Comparison of ENCODE assay signal across 10 cellular contexts in the genomic region with DNA sequence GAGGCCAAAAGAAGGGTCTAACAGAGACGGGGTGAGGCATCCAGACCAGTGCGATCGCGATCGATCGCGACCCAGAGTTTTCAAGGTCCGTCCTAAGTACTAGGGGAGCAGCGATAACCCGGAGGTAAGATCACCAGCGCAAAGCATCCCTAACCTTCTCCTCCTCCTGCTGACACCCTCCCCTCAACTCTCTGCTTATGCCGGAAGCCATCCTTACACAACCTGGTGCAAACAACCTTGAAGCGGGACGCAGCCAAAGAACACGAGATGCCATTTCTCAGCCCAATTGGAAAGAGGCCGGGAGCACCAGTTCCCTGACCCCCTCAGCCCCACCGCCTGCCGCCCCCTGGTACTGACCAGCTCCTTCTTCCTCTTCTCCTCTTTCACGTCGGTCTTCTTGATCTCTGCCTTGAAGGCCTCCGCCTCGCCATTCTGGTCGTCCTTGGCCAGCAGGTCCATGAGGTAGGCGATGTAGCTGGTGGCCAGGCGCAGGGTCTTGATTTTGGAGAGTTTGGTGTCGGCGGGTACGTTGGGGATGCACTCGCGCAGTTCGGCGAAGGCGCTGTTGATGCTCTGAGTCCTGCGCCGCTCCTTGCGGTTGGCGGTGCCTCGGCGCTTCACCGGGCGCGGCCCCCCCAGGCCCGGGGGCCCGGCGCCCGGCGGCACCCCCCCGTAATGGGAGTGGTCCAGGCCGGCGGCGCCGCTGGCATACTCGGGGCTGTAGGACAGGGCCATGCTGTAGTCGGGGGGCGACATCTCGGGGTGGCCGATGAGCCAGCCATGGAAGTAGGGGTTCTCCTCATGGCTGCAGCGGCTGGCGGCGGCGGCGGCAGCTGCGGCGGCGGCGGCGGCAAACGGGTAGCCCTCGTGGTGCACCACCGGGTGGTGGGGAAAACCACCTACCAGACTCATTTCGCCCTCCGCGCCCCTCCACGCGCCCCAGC. TPM values are rescaled to one million over a fixed set of nuclear protein-coding genes. Genes with fewer than 3 reads are reported as not detected.
DNase-seq lines count a peak whose midpoint lies in the region; ATAC-seq and TF ChIP-seq lines count a peak whose summit lies in the region.
"Had no signal": no experiment of that assay in that cellular context is flagged by ENCODE, and none has a peak within 500 bp of the region (broad histone marks: within the 10 kb centered on the region; RNA-seq: fewer than 3 reads in every experiment).

No MANE protein-coding gene starts in this region.

- no peak overlapping the region; the same call in 1 of the 2 replicates for H3K56ac ChIP-seq in IMR-90 (ENCODE audit: extremely low read depth, insufficient read depth, low read length)

- no peak overlapping the region for H4K91ac ChIP-seq in IMR-90 (ENCODE audit: insufficient read depth, low read depth, low read length)

- H3K36me3 ChIP-seq in BE2C (peaks cover 94% of the 10 kb centered on the region), IMR-90 (ENCODE audit: control insufficient read depth, insufficient read depth, low read length) (no peaks in the 10 kb centered on the region), OCI-LY7 (ENCODE audit: insufficient read depth, low read length) (no peaks in the 10 kb centered on the region)
- no peaks in the 10 kb centered on the region for H3K36me3 ChIP-seq in effector memory CD4-positive, alpha-beta T cell (ENCODE audit: control insufficient read depth, insufficient read depth, low read length)

- peak overlapping the region; percentile 99 for H3K4me3 ChIP-seq in BE2C (ENCODE audit: low read depth, low read length)
- peak overlapping the region; percentile 21; the same call in 1 of the 2 replicates for H3K4me3 ChIP-seq in IMR-90 (ENCODE audit: insufficient read depth, low read depth, low read length)
- peak overlapping the region; percentile 87 for H3K4me3 ChIP-seq in coronary artery
- H3K4me3 ChIP-seq in OCI-LY7 (ENCODE audit: low read depth, low read length, poor library complexity, severe bottlenecking): no peak overlapping the region
- H3K4me3 ChIP-seq in effector memory CD4-positive, alpha-beta T cell (ENCODE audit: insufficient read depth, low read depth, low read length, poor library complexity, severe bottlenecking): no peak overlapping the region
- H3K4me3 ChIP-seq: GM12878 had no signal

- no peak overlapping the region for H2AK5ac ChIP-seq in IMR-90 (ENCODE audit: low read depth, low read length)

- H3K4me1 ChIP-seq in BE2C (no peaks in the 10 kb centered on the region), IMR-90 (ENCODE audit: control insufficient read depth, insufficient read depth, low read length) (no peaks in the 10 kb centered on the region), OCI-LY7 (ENCODE audit: insufficient read depth, low read length, poor library complexity, severe bottlenecking) (no peaks in the 10 kb centered on the region)
- peaks cover 21% of the 10 kb centered on the region for H3K4me1 ChIP-seq in effector memory CD4-positive, alpha-beta T cell (ENCODE audit: control insufficient read depth, insufficient read depth, low read length, poor library complexity, severe bottlenecking)

- H2AFZ ChIP-seq in IMR-90 (replicated peaks; ENCODE audit: low read length, poor library complexity) (peak overlapping the region; percentile 57), OCI-LY7 (ENCODE audit: low read length) (no peak overlapping the region)

- H3K14ac ChIP-seq in IMR-90 (replicated peaks; ENCODE audit: low read depth, low read length): no peak overlapping the region

- CTCF ChIA-PET in IMR-90 (lab: Yijun Ruan, JAX): interaction anchor here (0.5 to 1.4 kb wide), 2 partner anchors 299 to 816 kb away, joined by 3 read pairs; no protein-coding TSS in a partner anchor
- CTCF ChIA-PET in OCI-LY7 (lab: Charles Lee; ENCODE audit: unreplicated experiment): no interaction called here

- peaks cover 3% of the 10 kb centered on the region for H3K9me3 Mint-ChIP-seq in nephron progenitor cell

- H3K4me3 Mint-ChIP-seq in nephron progenitor cell: peak overlapping the region; percentile 59

- H3K9ac ChIP-seq in IMR-90 (ENCODE audit: low read depth, low read length): no peak overlapping the region

- no peak overlapping the region for H2BK120ac ChIP-seq in IMR-90 (ENCODE audit: low read depth, low read length)

- TF ChIP-seq CTCF in BE2C (IDR thresholded peaks at IDR 0.05; ENCODE audit: low read depth, low read length): no peak
- TF ChIP-seq CTCF in IMR-90 (conservative IDR thresholded peaks at IDR 0.05; ENCODE audit: low read depth, low read length): no peak
- no peak for TF ChIP-seq CTCF in coronary artery (IDR thresholded peaks at IDR 0.05)
- no peak for TF ChIP-seq CTCF in nephron progenitor cell (IDR thresholded peaks at IDR 0.05)
- no peak for TF ChIP-seq CTCF in OCI-LY7 (conservative IDR thresholded peaks at IDR 0.05; ENCODE audit: low read length)

- H3K27ac ChIP-seq in IMR-90 (ENCODE audit: insufficient read depth, low read length) (no peak overlapping the region), coronary artery (peak overlapping the region; percentile 95 to 99), OCI-LY7 (ENCODE audit: low read depth, low read length, poor library complexity, severe bottlenecking) (no peak overlapping the region)
- no peak overlapping the region for H3K27ac ChIP-seq in effector memory CD4-positive, alpha-beta T cell (ENCODE audit: insufficient read depth, low read length, poor library complexity, severe bottlenecking)

- H3K27me3 Mint-ChIP-seq in nephron progenitor cell (ENCODE audit: low read depth, poor library complexity): peaks cover 98% of the 10 kb centered on the region

- ATAC-seq in IMR-90 (ENCODE audit: low read depth): peak; percentile 25; the same call in 1 of the 2 replicates
- ATAC-seq: GM12878 had no signal

- H3K4me2 ChIP-seq in IMR-90 (ENCODE audit: low read depth, low read length): no peak overlapping the region; the same call in 1 of the 2 replicates
- no peak overlapping the region for H3K4me2 ChIP-seq in OCI-LY7 (ENCODE audit: low read length)

- intact Hi-C loops in IMR-90 (cut with micrococcal nuclease) (no loop called here), OCI-LY7 (cut with micrococcal nuclease; ENCODE audit: unreplicated experiment) (no loop called here)

- no peaks in the 10 kb centered on the region for H3K36me3 Mint-ChIP-seq in nephron progenitor cell (ENCODE audit: low read depth)

- no peaks in the 10 kb centered on the region for H3K9me2 ChIP-seq in OCI-LY7 (ENCODE audit: insufficient read depth, low read length)

- no peaks in the 10 kb centered on the region for H3K79me2 ChIP-seq in OCI-LY7 (ENCODE audit: insufficient read depth, low read depth, low read length)

- no peak for TF ChIP-seq POLR2A in IMR-90 (IDR thresholded peaks at IDR 0.05; ENCODE audit: low read depth, low read length)

- dilution Hi-C loops in IMR-90 (cut with HindIII; ENCODE audit: low sequenced_read_pairs, unreplicated experiment): no loop called here

- no peak overlapping the region for H4K8ac ChIP-seq in IMR-90 (ENCODE audit: low read depth in 2 of 2, low read length in 2 of 2)

- H2BK5ac ChIP-seq in IMR-90 (ENCODE audit: low read depth, low read length, poor library complexity, severe bottlenecking): no peak overlapping the region

- H3K27ac Mint-ChIP-seq in nephron progenitor cell: no peak overlapping the region

- H3K27me3 ChIP-seq in BE2C: no peaks in the 10 kb centered on the region
- peaks cover 88% of the 10 kb centered on the region for H3K27me3 ChIP-seq in IMR-90 (ENCODE audit: control insufficient read depth, insufficient read depth, low read length)
- peaks cover 89% of the 10 kb centered on the region for H3K27me3 ChIP-seq in effector memory CD4-positive, alpha-beta T cell (replicated peaks; ENCODE audit: control insufficient read depth, insufficient read depth, low read length, poor library complexity, severe bottlenecking)

- WGBS in IMR-90 (ENCODE audit: extremely low coverage in 2 of 2, insufficient read length in 1 of 2), 2 experiments: 21% methylated on average over 15 of the region's 75 CpGs; no CpG with 5 or more reads in 1 of the 2 experiments

- no peak overlapping the region for H4K5ac ChIP-seq in IMR-90 (ENCODE audit: low read depth, low read length)

- H3K9me1 ChIP-seq in IMR-90 (ENCODE audit: insufficient read depth, low read length): 0 out of 2 replicates have a peak, but pooled peaks cover 3% of the 10 kb centered on the region

- H3K9me3 ChIP-seq in BE2C (no peaks in the 10 kb centered on the region), IMR-90 (ENCODE audit: control insufficient read depth, insufficient read depth, low read length) (peaks cover 20% of the 10 kb centered on the region; the same call in 1 of the 2 replicates), OCI-LY7 (ENCODE audit: low read length) (no peaks in the 10 kb centered on the region)
- peaks cover 13% of the 10 kb centered on the region for H3K9me3 ChIP-seq in effector memory CD4-positive, alpha-beta T cell (ENCODE audit: control insufficient read depth, low read length)

- no peaks in the 10 kb centered on the region for H4K20me1 ChIP-seq in IMR-90 (ENCODE audit: insufficient read depth, low read length)
- H4K20me1 ChIP-seq in OCI-LY7 (ENCODE audit: insufficient read depth, low read length): no peaks in the 10 kb centered on the region

- POLR2A ChIA-PET in IMR-90 (lab: Charles Lee; ENCODE audit: unreplicated experiment): no interaction called here
- POLR2A ChIA-PET in OCI-LY7 (lab: Charles Lee): no interaction called here

- in situ Hi-C loops in IMR-90 (cut with MboI; ENCODE audit: low sequenced_read_pairs): no loop called here

- no peaks in the 10 kb centered on the region for H3K79me1 ChIP-seq in IMR-90 (ENCODE audit: low read depth in 1 of 2, low read length in 2 of 2)

- H3K18ac ChIP-seq in IMR-90 (ENCODE audit: low read depth, low read length): no peak overlapping the region

- no peak overlapping the region; the same call in 1 of the 2 replicates for H3K23ac ChIP-seq in IMR-90 (ENCODE audit: low read depth, low read length)

- no peak overlapping the region for H2BK20ac ChIP-seq in IMR-90 (ENCODE audit: low read depth, low read length)

- TF ChIP-seq RAD21 in IMR-90 (IDR thresholded peaks at IDR 0.05; ENCODE audit: low read length): no peak

- peaks cover 43% of the 10 kb centered on the region for H3K4me1 Mint-ChIP-seq in nephron progenitor cell

- H2AK9ac ChIP-seq in IMR-90 (replicated peaks; ENCODE audit: low read depth, low read length, poor library complexity): no peak overlapping the region

- no peak overlapping the region for H3K4ac ChIP-seq in IMR-90 (ENCODE audit: low read depth, low read length)

- no peak overlapping the region for H2BK15ac ChIP-seq in IMR-90 (ENCODE audit: low read depth, low read length)

- BruUV-seq in IMR-90 (replicated peaks; lab: Mats Ljungman, UMichigan) (no TSS peak), OCI-LY7 (replicated peaks; lab: Mats Ljungman, UMichigan) (no TSS peak)

- DNase-seq in BE2C: peak; percentile 73
- no peak for DNase-seq in IMR-90
- DNase-seq in coronary artery (ENCODE audit: low spot score): no peak
- peak; percentile 31 for DNase-seq in nephron progenitor cell
- DNase-seq in stimulated activated naive CD4-positive, alpha-beta T cell treated with Interleukin-2 at 50 U/mL for 16 hours (lab: John Stamatoyannopoulos, UW): no peak
- no peak for DNase-seq in OCI-LY7 (ENCODE audit: low spot score)
- no peak for DNase-seq in amygdala (lab: John Stamatoyannopoulos, UW)
- no peak for DNase-seq in effector memory CD4-positive, alpha-beta T cell

RNA-seq across cellular contexts. Expression of a gene that starts 1.4 kb away (rescaled TPM):
- polyA plus RNA-seq in BE2C (2012; ENCODE audit: insufficient read depth, insufficient read length, low read depth): 244 TPM
- total RNA-seq in IMR-90 (2012; rRNA removed) (0.36 and 0.56 TPM in 2 replicates), OCI-LY7 (2022) (not detected in 2 replicates)
- 0.67 and 0.97 TPM in 2 replicates for polyA plus RNA-seq in IMR-90 (2012; rRNA removed)
- polyA plus RNA-seq in IMR-90 (2012; cell fraction: cytosol; rRNA removed): 0.71 and 1.9 TPM in 2 replicates
- polyA plus RNA-seq in IMR-90 (2012; cell fraction: nucleus; rRNA removed; ENCODE audit: low replicate concordance): 0.57 and 1.4 TPM in 2 replicates
- not detected in 2 replicates for total RNA-seq in OCI-LY7 (2014; rRNA removed; shearing (Covaris generic))
- total RNA-seq: glomerular endothelial cell, GM12878 had no signal

Comparison
In these comparisons a context has a peak if more than half of its experiments do, and no peak if none do; other contexts are left out.
1. DNase-seq: peak in BE2C (single experiment) and nephron progenitor cell (single experiment); none in IMR-90 (single experiment), coronary artery (single experiment), stimulated activated naive CD4-positive, alpha-beta T cell treated with Interleukin-2 at 50 U/mL for 16 hours (single experiment), OCI-LY7 (single experiment), amygdala (0 of 56) and effector memory CD4-positive, alpha-beta T cell (0 of 3).
2. H3K4me3 ChIP-seq: peak in BE2C (single experiment), IMR-90 (single experiment) and coronary artery (single experiment); none in OCI-LY7 (single experiment) and effector memory CD4-positive, alpha-beta T cell (single experiment).
3. H3K27ac ChIP-seq: peak in coronary artery (2 of 2); none in IMR-90 (single experiment), OCI-LY7 (single experiment) and effector memory CD4-positive, alpha-beta T cell (single experiment).